In genomic region chr10:31822150-31822549, GRCh38 we compare ENCODE assay signal across 22 cellular contexts.
"Had no signal": no experiment of that assay in that cellular context is flagged by ENCODE, and none has a peak within 500 bp of the region (broad histone marks: within the 10 kb centered on the region; RNA-seq: fewer than 3 reads in every experiment).

No MANE protein-coding gene starts in this region.

- H3K4me3 Mint-ChIP-seq: activated CD4-positive, alpha-beta T cell treated with anti-CD3 and anti-CD28 coated beads, Interleukin-2, amount 10 ng/mL, durations not matched to agents 24 days and 14 days; activated CD8-positive, alpha-beta T cell treated with anti-CD3 and anti-CD28 coated beads for 36 hours; activated naive CD8-positive, alpha-beta T cell treated with anti-CD3 and anti-CD28 coated beads, Interleukin-2, amount 10 ng/mL, durations not matched to agents 7 days and 5 days; central memory CD8-positive, alpha-beta T cell; mesothelial cell of epicardium; neural crest cell; stimulated activated naive CD8-positive, alpha-beta T cell treated with anti-CD3 and anti-CD28 coated beads, Interleukin-15, amount 100 ng/mL, for 72 hours had no signal

- H3K4me3 ChIP-seq: body of pancreas, coronary artery had no signal

- H3K36me3 Mint-ChIP-seq: activated naive CD8-positive, alpha-beta T cell treated with anti-CD3 and anti-CD28 coated beads, Interleukin-2, amount 10 ng/mL, durations not matched to agents 7 days and 5 days had no signal

- H3K9me3 ChIP-seq: body of pancreas had no signal

- H3K4me1 Mint-ChIP-seq: activated CD4-positive, alpha-beta T cell treated with anti-CD3 and anti-CD28 coated beads, Interleukin-2, amount 10 ng/mL, durations not matched to agents 24 days and 14 days; activated naive CD8-positive, alpha-beta T cell treated with anti-CD3 and anti-CD28 coated beads, Interleukin-2, amount 10 ng/mL, durations not matched to agents 7 days and 5 days; central memory CD8-positive, alpha-beta T cell; stimulated activated naive CD8-positive, alpha-beta T cell treated with anti-CD3 and anti-CD28 coated beads, Interleukin-15, amount 100 ng/mL, for 72 hours had no signal

- H3K27me3 Mint-ChIP-seq: activated CD4-positive, alpha-beta T cell treated with anti-CD3 and anti-CD28 coated beads, Interleukin-2, amount 10 ng/mL, durations not matched to agents 24 days and 14 days; activated CD8-positive, alpha-beta T cell treated with anti-CD3 and anti-CD28 coated beads for 36 hours; activated naive CD8-positive, alpha-beta T cell treated with anti-CD3 and anti-CD28 coated beads, Interleukin-2, amount 10 ng/mL, durations not matched to agents 7 days and 5 days; central memory CD8-positive, alpha-beta T cell; stimulated activated naive CD8-positive, alpha-beta T cell treated with anti-CD3 and anti-CD28 coated beads, Interleukin-15, amount 100 ng/mL, for 72 hours had no signal

- DNase-seq: activated CD4-positive, alpha-beta T cell treated with anti-CD3 and anti-CD28 coated beads, Interleukin-2, amount 10 ng/mL, durations not matched to agents 24 days and 14 days; activated CD8-positive, alpha-beta T cell treated with anti-CD3 and anti-CD28 coated beads for 36 hours; activated naive CD4-positive, alpha-beta T cell treated with Interleukin-2 at 50 U/mL for 16 hours; activated naive CD8-positive, alpha-beta T cell treated with anti-CD3 and anti-CD28 coated beads, Interleukin-2, amount 10 ng/mL, durations not matched to agents 7 days and 5 days; activated T-cell treated with anti-CD3 and anti-CD28 coated beads, Interleukin-2, amount 50 U/mL, for 1 hour; amygdala; body of pancreas; hippocampal formation; left colon; small intestine; stimulated activated CD4-positive, alpha-beta T cell treated with anti-CD3 and anti-CD28 coated beads, Interleukin-15, amount 100 ng/mL, for 24 hours; stimulated activated CD4-positive, alpha-beta T cell treated with anti-CD3 and anti-CD28 coated beads, Interleukin-2, amount 100 ng/mL, for 48 hours; stimulated activated naive CD8-positive, alpha-beta T cell treated with anti-CD3 and anti-CD28 coated beads, Interleukin-15, amount 100 ng/mL, for 72 hours; T-helper 1 cell; T1000; trophoblast cell had no signal

- H3K4me1 ChIP-seq: body of pancreas had no signal

- H3K27me3 ChIP-seq: body of pancreas had no signal

- H3K27ac Mint-ChIP-seq: activated CD4-positive, alpha-beta T cell treated with anti-CD3 and anti-CD28 coated beads, Interleukin-2, amount 10 ng/mL, durations not matched to agents 24 days and 14 days; activated CD8-positive, alpha-beta T cell treated with anti-CD3 and anti-CD28 coated beads for 36 hours; activated naive CD8-positive, alpha-beta T cell treated with anti-CD3 and anti-CD28 coated beads, Interleukin-2, amount 10 ng/mL, durations not matched to agents 7 days and 5 days; activated T-helper 2 cell treated with anti-CD3 and anti-CD28 coated beads, Interferon-gamma antibody, Interleukin-2, Interleukin-4, amounts not matched to agents 10 μg/mL and 5 μg/mL and 100 μg/mL, durations not matched to agents 14 hours and 24 hours and 36 hours; mesothelial cell of epicardium; stimulated activated naive CD8-positive, alpha-beta T cell treated with anti-CD3 and anti-CD28 coated beads, Interleukin-15, amount 100 ng/mL, for 72 hours had no signal

- ATAC-seq: activated CD8-positive, alpha-beta T cell treated with anti-CD3 and anti-CD28 coated beads for 36 hours; body of pancreas; left colon; stimulated activated naive CD8-positive, alpha-beta T cell treated with anti-CD3 and anti-CD28 coated beads, Interleukin-15, amount 100 ng/mL, for 72 hours had no signal

- H3K9me3 Mint-ChIP-seq: activated CD4-positive, alpha-beta T cell treated with anti-CD3 and anti-CD28 coated beads, Interleukin-2, amount 10 ng/mL, durations not matched to agents 24 days and 14 days; activated CD8-positive, alpha-beta T cell treated with anti-CD3 and anti-CD28 coated beads for 36 hours; activated naive CD8-positive, alpha-beta T cell treated with anti-CD3 and anti-CD28 coated beads, Interleukin-2, amount 10 ng/mL, durations not matched to agents 7 days and 5 days; activated T-helper 2 cell treated with anti-CD3 and anti-CD28 coated beads, Interferon-gamma antibody, Interleukin-2, Interleukin-4, amounts not matched to agents 10 μg/mL and 5 μg/mL and 100 μg/mL, durations not matched to agents 14 hours and 24 hours and 36 hours; central memory CD8-positive, alpha-beta T cell; mesothelial cell of epicardium; neural crest cell; stimulated activated naive CD8-positive, alpha-beta T cell treated with anti-CD3 and anti-CD28 coated beads, Interleukin-15, amount 100 ng/mL, for 72 hours had no signal

- H3K27ac ChIP-seq: body of pancreas, coronary artery had no signal

- FAIRE-seq: endometrium, small intestine had no signal
